ENCODE assay signal across 1 cellular context in genomic region chr1:154970631-154971340, GRCh38.
TF ChIP-seq lines count a peak whose summit lies in the region.

Gene SHC1 (minus strand): TSS chr1:154970747. CDS start chr1:154970526, 221 bp downstream.

TF ChIP-seq in HEK293, 187 proteins besides CTCF, POLR2A, EP300 and RAD21 (continued from another document and continues in another):
- TF ChIP-seq HIC1 (tag by site-specific recombination; IDR thresholded peaks at IDR 0.05) (no peak), ZNF629 (tag by site-specific recombination; IDR thresholded peaks at IDR 0.05) (no peak), ZNF341 (tag by site-specific recombination; IDR thresholded peaks at IDR 0.05; ENCODE audit: low read depth) (peak; percentile 32; the same call in 1 of the 2 replicates), ZNF548 (tag by site-specific recombination; IDR thresholded peaks at IDR 0.05) (no peak), ZNF843 (tag by site-specific recombination; IDR thresholded peaks at IDR 0.05) (no peak), AEBP2 (tag by site-specific recombination; IDR thresholded peaks at IDR 0.05; ENCODE audit: borderline replicate concordance) (no peak), ZNF174 (tag by site-specific recombination; IDR thresholded peaks at IDR 0.05) (no peak), KLF9 (tag by site-specific recombination; IDR thresholded peaks at IDR 0.05; ENCODE audit: low read depth) (peak; percentile 33; the same call in 1 of the 2 replicates), ZNF138 (tag by site-specific recombination; IDR thresholded peaks at IDR 0.05; ENCODE audit: borderline replicate concordance) (no peak), SP3 (tag by site-specific recombination; IDR thresholded peaks at IDR 0.05) (peak; percentile 81), ZBTB48 (tag by site-specific recombination; IDR thresholded peaks at IDR 0.05) (no peak), ZFHX2 (tag by site-specific recombination; conservative IDR thresholded peaks at IDR 0.05) (peak; percentile 53), ZBTB17 (tag by site-specific recombination; IDR thresholded peaks at IDR 0.05) (peak; percentile 65; the same call in 1 of the 2 replicates), ZBTB11 (tag by site-specific recombination; conservative IDR thresholded peaks at IDR 0.05; ENCODE audit: low read depth) (no peak), TSHZ1 (tag by site-specific recombination; IDR thresholded peaks at IDR 0.05; ENCODE audit: borderline replicate concordance) (no peak), ZNF747 (tag by site-specific recombination; IDR thresholded peaks at IDR 0.05) (no peak), PRDM10 (tag by site-specific recombination; IDR thresholded peaks at IDR 0.05) (peak; percentile 51), ZNF394 (tag by site-specific recombination; IDR thresholded peaks at IDR 0.05; ENCODE audit: borderline replicate concordance) (no peak), GLIS1 (tag by site-specific recombination; IDR thresholded peaks at IDR 0.05) (peak; percentile 85), EGR2 (tag by site-specific recombination; IDR thresholded peaks at IDR 0.05; ENCODE audit: low read depth) (peak; percentile 36), ZNF777 (tag by site-specific recombination; IDR thresholded peaks at IDR 0.05; ENCODE audit: borderline replicate concordance) (no peak), ZBTB8A (tag by site-specific recombination; IDR thresholded peaks at IDR 0.05) (peak; percentile 66), ZNF510 (tag by site-specific recombination; IDR thresholded peaks at IDR 0.05; ENCODE audit: insufficient replicate concordance) (no peak), ZSCAN18 (tag by site-specific recombination; IDR thresholded peaks at IDR 0.05) (no peak), ZNF366 (tag by site-specific recombination; conservative IDR thresholded peaks at IDR 0.05) (peak; percentile 87), ZNF501 (tag by site-specific recombination; IDR thresholded peaks at IDR 0.05) (no peak), ZFP3 (tag by site-specific recombination; IDR thresholded peaks at IDR 0.05; ENCODE audit: low read depth) (no peak), ZSCAN30 (tag by site-specific recombination; IDR thresholded peaks at IDR 0.05) (no peak), ZNF692 (tag by site-specific recombination; IDR thresholded peaks at IDR 0.05) (0 out of 2 replicates have a peak, but pooled peaks have one; percentile 19), ZNF354C (tag by site-specific recombination; IDR thresholded peaks at IDR 0.05; ENCODE audit: borderline replicate concordance, low read depth) (no peak), WT1 (tag by site-specific recombination; IDR thresholded peaks at IDR 0.05) (peak; percentile 84), ZNF248 (tag by site-specific recombination; IDR thresholded peaks at IDR 0.05) (no peak), ZNF701 (tag by site-specific recombination; IDR thresholded peaks at IDR 0.05) (no peak), GFI1B (tag by site-specific recombination; IDR thresholded peaks at IDR 0.05) (no peak), GLIS2 (tag by site-specific recombination; IDR thresholded peaks at IDR 0.05) (peak; percentile 94), PRDM4 (tag by site-specific recombination; IDR thresholded peaks at IDR 0.05) (no peak), ZNF2 (tag by site-specific recombination; IDR thresholded peaks at IDR 0.05) (no peak), ZNF704 (tag by site-specific recombination; IDR thresholded peaks at IDR 0.05) (no peak)
